Comparison of ENCODE assay signal across 22 cellular contexts in the genomic region with DNA sequence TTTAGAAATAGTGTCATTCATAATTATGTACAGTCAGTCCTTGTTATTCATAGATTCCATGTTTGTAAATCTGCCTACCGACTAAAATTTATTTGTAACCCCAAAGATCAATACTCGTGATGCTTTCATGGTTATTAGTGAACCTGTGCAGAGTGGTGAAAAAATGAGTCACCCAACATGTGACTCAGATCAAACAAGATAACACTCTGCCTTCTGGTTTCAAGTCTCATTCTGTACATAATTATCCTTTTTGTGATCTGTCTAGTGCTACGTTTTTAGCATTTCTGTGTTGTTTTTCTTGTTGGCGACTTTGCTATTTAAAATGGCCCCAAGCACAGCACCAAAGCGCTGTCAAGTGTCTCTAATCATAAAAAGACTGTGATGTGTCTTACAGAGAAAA.
"Had no signal": no experiment of that assay in that cellular context is flagged by ENCODE, and none has a peak within 500 bp of the region (broad histone marks: within the 10 kb centered on the region; RNA-seq: fewer than 3 reads in every experiment).

No MANE protein-coding gene starts in this region.

- H3K9me3 ChIP-seq: left lung, upper lobe of left lung had no signal

- DNase-seq: activated B cell treated with CpG ODN at 0.5 μM for 24 hours; activated CD4-positive, alpha-beta T cell treated with anti-CD3 and anti-CD28 coated beads for 36 hours; activated CD4-positive, alpha-beta T cell treated with anti-CD3 and anti-CD28 coated beads, Interleukin-2, amount 50 U/mL, for 4 hours; activated CD8-positive, alpha-beta memory T cell treated with anti-CD3 and anti-CD28 coated beads, Interleukin-2, amount 50 U/mL, for 48 hours; activated naive CD4-positive, alpha-beta T cell; activated T-cell treated with anti-CD3 and anti-CD28 coated beads, Interleukin-2, amount 50 U/mL, for 4 hours; amniotic stem cell; effector CD4-positive, alpha-beta T cell; glutamatergic neuron; hippocampal formation; kidney glomerular epithelial cell; left lung; naive B cell; nucleus accumbens; right cardiac atrium; stimulated activated CD4-positive, alpha-beta T cell treated with anti-CD3 and anti-CD28 coated beads, Interleukin-4, amount 100 ng/mL, for 24 hours; stimulated activated naive CD4-positive, alpha-beta T cell treated with Interleukin-2 at 50 U/mL for 16 hours; T1000; upper lobe of left lung had no signal

- FAIRE-seq: frontal cortex had no signal

- H3K36me3 ChIP-seq: left lung, upper lobe of left lung had no signal

- H3K27ac ChIP-seq: left lung, parathyroid adenoma, upper lobe of left lung had no signal

- H3K27me3 ChIP-seq: left lung, upper lobe of left lung had no signal

- H3K4me1 ChIP-seq: left lung, parathyroid adenoma, upper lobe of left lung had no signal

- H3K4me3 ChIP-seq: left lung, lung, upper lobe of left lung had no signal
